Comparison of ENCODE assay signal across 12 cellular contexts in the genomic region with DNA sequence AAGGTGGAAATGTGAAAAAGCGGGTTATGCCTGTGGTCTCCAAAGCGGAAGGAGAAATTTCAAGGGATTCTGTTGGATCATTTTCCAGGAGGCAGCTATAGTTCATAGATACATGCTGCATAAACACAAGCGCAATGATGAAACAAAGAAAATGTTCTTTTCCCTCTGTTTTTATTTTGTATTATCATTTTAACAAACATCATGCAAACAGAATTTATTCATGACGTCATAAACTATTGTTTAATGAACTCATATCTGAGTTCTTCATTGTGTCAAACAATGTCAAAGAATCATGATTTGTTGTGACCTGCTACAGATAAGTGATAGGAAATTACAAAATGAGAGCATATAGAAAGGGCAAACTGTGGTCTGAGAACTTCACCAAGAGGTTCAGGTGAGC. TPM values are rescaled to one million over a fixed set of nuclear protein-coding genes. Genes with fewer than 3 reads are reported as not detected.
"Had no signal": no experiment of that assay in that cellular context is flagged by ENCODE, and none has a peak within 500 bp of the region (broad histone marks: within the 10 kb centered on the region; RNA-seq: fewer than 3 reads in every experiment).

No MANE protein-coding gene starts in this region.

RNA-seq across cellular contexts. Expression of gene TSPY2, which starts 23.8 kb away (rescaled TPM):
- total RNA-seq: OCI-LY7, PC-3, PC-9, Peyer's patch, Right ventricle myocardium inferior, Right ventricle myocardium superior, RPMI7951, SJCRH30, SJSA1, SK-MEL-5, T-cell had no signal
- polyA plus RNA-seq: SK-N-SH had no signal
